8 cellular contexts compared by ENCODE assay signal in genomic region chr12:92406404-92407070, GRCh38.
DNase-seq lines count a peak whose midpoint lies in the region; ATAC-seq, FAIRE-seq and TF ChIP-seq lines count a peak whose summit lies in the region.
"Not testable (repeated sequence)": the region's sequence is repeated elsewhere in the genome, so short reads cannot be mapped to it uniquely, and the experiment has no call there.

No MANE protein-coding gene starts in this region.

- H3K36me3 Mint-ChIP-seq in CD4-positive, CD25-positive, alpha-beta regulatory T cell; T-helper 17 cell (ENCODE audit: low read depth); activated CD8-positive, alpha-beta memory T cell treated with anti-CD3 and anti-CD28 coated beads, Interleukin-2, amount 10 ng/mL, durations not matched to agents 7 days and 5 days; activated naive CD4-positive, alpha-beta T cell treated with anti-CD3 and anti-CD28 coated beads, Interleukin-2, amount 50 U/mL, for 24 hours; activated naive CD8-positive, alpha-beta T cell treated with anti-CD3 and anti-CD28 coated beads, Interleukin-2, amount 50 U/mL, for 24 hours (ENCODE audit: low read depth); naive thymus-derived CD8-positive, alpha-beta T cell; stimulated activated effector memory CD8-positive, alpha-beta T cell treated with anti-CD3 and anti-CD28 coated beads, Interleukin-12 subunit alpha, Interleukin-12 subunit beta, amount 100 ng/mL, for 72 hours: not testable (repeated sequence)

- H3K9ac ChIP-seq in kidney (ENCODE audit: low read length in 2 of 2) = not testable (repeated sequence)

- not testable (repeated sequence) for FAIRE-seq in kidney (lab: Jason Lieb, UNC)

- H3K27me3 Mint-ChIP-seq in CD4-positive, CD25-positive, alpha-beta regulatory T cell; T-helper 17 cell; activated CD8-positive, alpha-beta memory T cell treated with anti-CD3 and anti-CD28 coated beads, Interleukin-2, amount 10 ng/mL, durations not matched to agents 7 days and 5 days; activated naive CD4-positive, alpha-beta T cell treated with anti-CD3 and anti-CD28 coated beads, Interleukin-2, amount 50 U/mL, for 24 hours; activated naive CD8-positive, alpha-beta T cell treated with anti-CD3 and anti-CD28 coated beads, Interleukin-2, amount 50 U/mL, for 24 hours; naive thymus-derived CD8-positive, alpha-beta T cell: not testable (repeated sequence)

- not testable (repeated sequence) for ATAC-seq in CD4-positive, CD25-positive, alpha-beta regulatory T cell (ENCODE audit: low read depth in 2 of 2); T-helper 17 cell; activated CD8-positive, alpha-beta memory T cell treated with anti-CD3 and anti-CD28 coated beads, Interleukin-2, amount 10 ng/mL, durations not matched to agents 7 days and 5 days; activated naive CD8-positive, alpha-beta T cell treated with anti-CD3 and anti-CD28 coated beads, Interleukin-2, amount 50 U/mL, for 24 hours; naive thymus-derived CD8-positive, alpha-beta T cell; stimulated activated effector memory CD8-positive, alpha-beta T cell treated with anti-CD3 and anti-CD28 coated beads, Interleukin-12 subunit alpha, Interleukin-12 subunit beta, amount 100 ng/mL, for 72 hours

- intact Hi-C loops in kidney (cut with DNase I) = not testable (repeated sequence)

- TF ChIP-seq CTCF in kidney (IDR thresholded peaks at IDR 0.05; ENCODE audit: borderline replicate concordance, extremely low read depth, insufficient read depth) = not testable (repeated sequence)

- H3K9me3 ChIP-seq in CD4-positive, CD25-positive, alpha-beta regulatory T cell (ENCODE audit: control insufficient read depth in 2 of 2, low read length in 2 of 2); T-helper 17 cell (ENCODE audit: control insufficient read depth, low read length, poor library complexity, severe bottlenecking); kidney (ENCODE audit: control insufficient read depth in 1 of 2, low read length in 2 of 2): not testable (repeated sequence)

- CTCF ChIA-PET in activated CD8-positive, alpha-beta memory T cell treated with anti-CD3 and anti-CD28 coated beads, Interleukin-2, amount 10 ng/mL, durations not matched to agents 7 days and 5 days (lab: Charles Lee) = interaction anchor here (1.2 kb wide), 2 partner anchors 41 to 261 kb away, joined by 3 to 4 read pairs; partner anchors contain the start of gene BTG1

- H3K27ac ChIP-seq in CD4-positive, CD25-positive, alpha-beta regulatory T cell (ENCODE audit: insufficient read depth, low read length, poor library complexity, severe bottlenecking) = peak overlapping the region; percentile 80
- not testable (repeated sequence) for H3K27ac ChIP-seq in kidney (ENCODE audit: low read depth in 2 of 2, low read length in 2 of 2)

- POLR2A ChIA-PET in naive thymus-derived CD8-positive, alpha-beta T cell (lab: Charles Lee) = interaction anchor here (0.7 to 14.1 kb wide), 11 partner anchors 8 to 365 kb away, joined by 3 to 272 read pairs (median 4); partner anchors contain the start of gene BTG1

- H3K4me3 Mint-ChIP-seq in CD4-positive, CD25-positive, alpha-beta regulatory T cell = peak overlapping the region in 1 of 4 donors; percentile 89
- H3K4me3 Mint-ChIP-seq in T-helper 17 cell; activated CD8-positive, alpha-beta memory T cell treated with anti-CD3 and anti-CD28 coated beads, Interleukin-2, amount 10 ng/mL, durations not matched to agents 7 days and 5 days; activated naive CD4-positive, alpha-beta T cell treated with anti-CD3 and anti-CD28 coated beads, Interleukin-2, amount 50 U/mL, for 24 hours; stimulated activated effector memory CD8-positive, alpha-beta T cell treated with anti-CD3 and anti-CD28 coated beads, Interleukin-12 subunit alpha, Interleukin-12 subunit beta, amount 100 ng/mL, for 72 hours: not testable (repeated sequence)
- peak overlapping the region; percentile 86 for H3K4me3 Mint-ChIP-seq in activated naive CD8-positive, alpha-beta T cell treated with anti-CD3 and anti-CD28 coated beads, Interleukin-2, amount 50 U/mL, for 24 hours
- H3K4me3 Mint-ChIP-seq in naive thymus-derived CD8-positive, alpha-beta T cell = peak overlapping the region in 6 of 10 donors; percentile 88 to 96 (median 92)

- H3K36me3 ChIP-seq in CD4-positive, CD25-positive, alpha-beta regulatory T cell (ENCODE audit: control insufficient read depth, insufficient read depth, low read length); kidney (ENCODE audit: control insufficient read depth in 1 of 2, insufficient read depth in 2 of 2, low read length in 2 of 2): not testable (repeated sequence)

- H3K9me3 Mint-ChIP-seq in CD4-positive, CD25-positive, alpha-beta regulatory T cell; activated CD8-positive, alpha-beta memory T cell treated with anti-CD3 and anti-CD28 coated beads, Interleukin-2, amount 10 ng/mL, durations not matched to agents 7 days and 5 days (ENCODE audit: low read depth); activated naive CD4-positive, alpha-beta T cell treated with anti-CD3 and anti-CD28 coated beads, Interleukin-2, amount 50 U/mL, for 24 hours; activated naive CD8-positive, alpha-beta T cell treated with anti-CD3 and anti-CD28 coated beads, Interleukin-2, amount 50 U/mL, for 24 hours; stimulated activated effector memory CD8-positive, alpha-beta T cell treated with anti-CD3 and anti-CD28 coated beads, Interleukin-12 subunit alpha, Interleukin-12 subunit beta, amount 100 ng/mL, for 72 hours: not testable (repeated sequence)
- H3K9me3 Mint-ChIP-seq in naive thymus-derived CD8-positive, alpha-beta T cell = peaks cover 0 to 17% (median 4%) of the 10 kb centered on the region in 9 donors

- H3K27ac Mint-ChIP-seq in CD4-positive, CD25-positive, alpha-beta regulatory T cell = peak overlapping the region in 2 of 3 donors; percentile 26 to 97
- H3K27ac Mint-ChIP-seq in T-helper 17 cell = peak overlapping the region; percentile 96
- H3K27ac Mint-ChIP-seq in activated CD8-positive, alpha-beta memory T cell treated with anti-CD3 and anti-CD28 coated beads, Interleukin-2, amount 10 ng/mL, durations not matched to agents 7 days and 5 days = peak overlapping the region; percentile 81
- H3K27ac Mint-ChIP-seq in activated naive CD4-positive, alpha-beta T cell treated with anti-CD3 and anti-CD28 coated beads, Interleukin-2, amount 50 U/mL, for 24 hours = peak overlapping the region; percentile 15
- peak overlapping the region; percentile 92 for H3K27ac Mint-ChIP-seq in activated naive CD8-positive, alpha-beta T cell treated with anti-CD3 and anti-CD28 coated beads, Interleukin-2, amount 50 U/mL, for 24 hours
- peak overlapping the region in 9 of 10 donors; percentile 95 to 99 (median 97) for H3K27ac Mint-ChIP-seq in naive thymus-derived CD8-positive, alpha-beta T cell
- H3K27ac Mint-ChIP-seq in stimulated activated effector memory CD8-positive, alpha-beta T cell treated with anti-CD3 and anti-CD28 coated beads, Interleukin-12 subunit alpha, Interleukin-12 subunit beta, amount 100 ng/mL, for 72 hours = peak overlapping the region; percentile 91

- not testable (repeated sequence) for H3K27me3 ChIP-seq in CD4-positive, CD25-positive, alpha-beta regulatory T cell (ENCODE audit: control insufficient read depth, insufficient read depth, low read length)

- peaks cover 40 to 72% (median 59%) of the 10 kb centered on the region in 4 donors for H3K4me1 Mint-ChIP-seq in CD4-positive, CD25-positive, alpha-beta regulatory T cell
- peaks cover 35% of the 10 kb centered on the region for H3K4me1 Mint-ChIP-seq in T-helper 17 cell
- peaks cover 46% of the 10 kb centered on the region for H3K4me1 Mint-ChIP-seq in activated CD8-positive, alpha-beta memory T cell treated with anti-CD3 and anti-CD28 coated beads, Interleukin-2, amount 10 ng/mL, durations not matched to agents 7 days and 5 days
- peaks cover 88% of the 10 kb centered on the region for H3K4me1 Mint-ChIP-seq in activated naive CD4-positive, alpha-beta T cell treated with anti-CD3 and anti-CD28 coated beads, Interleukin-2, amount 50 U/mL, for 24 hours
- H3K4me1 Mint-ChIP-seq in activated naive CD8-positive, alpha-beta T cell treated with anti-CD3 and anti-CD28 coated beads, Interleukin-2, amount 50 U/mL, for 24 hours = peaks cover 76% of the 10 kb centered on the region
- peaks cover 22 to 87% (median 79%) of the 10 kb centered on the region in 4 donors for H3K4me1 Mint-ChIP-seq in naive thymus-derived CD8-positive, alpha-beta T cell
- H3K4me1 Mint-ChIP-seq in stimulated activated effector memory CD8-positive, alpha-beta T cell treated with anti-CD3 and anti-CD28 coated beads, Interleukin-12 subunit alpha, Interleukin-12 subunit beta, amount 100 ng/mL, for 72 hours = peaks cover 47% of the 10 kb centered on the region

- H3K4me3 ChIP-seq in CD4-positive, CD25-positive, alpha-beta regulatory T cell (ENCODE audit: low read depth, low read length); kidney (ENCODE audit: low read length in 2 of 2): not testable (repeated sequence)

- DNase-seq in CD4-positive, CD25-positive, alpha-beta regulatory T cell; T-helper 17 cell; activated CD8-positive, alpha-beta memory T cell treated with anti-CD3 and anti-CD28 coated beads, Interleukin-2, amount 10 ng/mL, durations not matched to agents 7 days and 5 days; activated naive CD8-positive, alpha-beta T cell treated with anti-CD3 and anti-CD28 coated beads, Interleukin-2, amount 50 U/mL, for 24 hours; naive thymus-derived CD8-positive, alpha-beta T cell; stimulated activated effector memory CD8-positive, alpha-beta T cell treated with anti-CD3 and anti-CD28 coated beads, Interleukin-12 subunit alpha, Interleukin-12 subunit beta, amount 100 ng/mL, for 72 hours (ENCODE audit: low spot score in 2 of 2): not testable (repeated sequence)
- DNase-seq in kidney = peak; percentile 70

- H3K4me1 ChIP-seq in CD4-positive, CD25-positive, alpha-beta regulatory T cell (ENCODE audit: control insufficient read depth, insufficient read depth, low read length, poor library complexity, severe bottlenecking) = peaks cover 44% of the 10 kb centered on the region
- not testable (repeated sequence) for H3K4me1 ChIP-seq in kidney (ENCODE audit: control insufficient read depth in 1 of 2, insufficient read depth in 1 of 2, low read depth in 1 of 2, low read length in 2 of 2)

Comparison
In these comparisons a context has a peak if more than half of its experiments do, and no peak if none do; other contexts are left out.
1. H3K27ac Mint-ChIP-seq: peak in every context shown above with its lines; median percentile 97 in naive thymus-derived CD8-positive, alpha-beta T cell; 96 in T-helper 17 cell; 92 in activated naive CD8-positive, alpha-beta T cell treated with anti-CD3 and anti-CD28 coated beads, Interleukin-2, amount 50 U/mL, for 24 hours; 91 in stimulated activated effector memory CD8-positive, alpha-beta T cell treated with anti-CD3 and anti-CD28 coated beads, Interleukin-12 subunit alpha, Interleukin-12 subunit beta, amount 100 ng/mL, for 72 hours; 81 in activated CD8-positive, alpha-beta memory T cell treated with anti-CD3 and anti-CD28 coated beads, Interleukin-2, amount 10 ng/mL, durations not matched to agents 7 days and 5 days; 62 in CD4-positive, CD25-positive, alpha-beta regulatory T cell; 15 in activated naive CD4-positive, alpha-beta T cell treated with anti-CD3 and anti-CD28 coated beads, Interleukin-2, amount 50 U/mL, for 24 hours.